Comparison of ENCODE assay signal across 8 cellular contexts in genomic region chr11:65961267-65962135, GRCh38.
A peak's percentile ranks its signal among the peaks of the same experiment; 100 is the strongest.
DNase-seq lines count a peak whose midpoint lies in the region; ATAC-seq and TF ChIP-seq lines count a peak whose summit lies in the region.

A gene with protein sequence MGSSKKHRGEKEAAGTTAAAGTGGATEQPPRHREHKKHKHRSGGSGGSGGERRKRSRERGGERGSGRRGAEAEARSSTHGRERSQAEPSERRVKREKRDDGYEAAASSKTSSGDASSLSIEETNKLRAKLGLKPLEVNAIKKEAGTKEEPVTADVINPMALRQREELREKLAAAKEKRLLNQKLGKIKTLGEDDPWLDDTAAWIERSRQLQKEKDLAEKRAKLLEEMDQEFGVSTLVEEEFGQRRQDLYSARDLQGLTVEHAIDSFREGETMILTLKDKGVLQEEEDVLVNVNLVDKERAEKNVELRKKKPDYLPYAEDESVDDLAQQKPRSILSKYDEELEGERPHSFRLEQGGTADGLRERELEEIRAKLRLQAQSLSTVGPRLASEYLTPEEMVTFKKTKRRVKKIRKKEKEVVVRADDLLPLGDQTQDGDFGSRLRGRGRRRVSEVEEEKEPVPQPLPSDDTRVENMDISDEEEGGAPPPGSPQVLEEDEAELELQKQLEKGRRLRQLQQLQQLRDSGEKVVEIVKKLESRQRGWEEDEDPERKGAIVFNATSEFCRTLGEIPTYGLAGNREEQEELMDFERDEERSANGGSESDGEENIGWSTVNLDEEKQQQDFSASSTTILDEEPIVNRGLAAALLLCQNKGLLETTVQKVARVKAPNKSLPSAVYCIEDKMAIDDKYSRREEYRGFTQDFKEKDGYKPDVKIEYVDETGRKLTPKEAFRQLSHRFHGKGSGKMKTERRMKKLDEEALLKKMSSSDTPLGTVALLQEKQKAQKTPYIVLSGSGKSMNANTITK (plus strand): TSS chr11:65961734. CDS start chr11:65961781, 47 bp downstream.

- DNase-seq in AG10803 (ENCODE audit: low read depth) (peak; percentile 96), NCI-H510A (lab: John Stamatoyannopoulos, UW) (peak; percentile 96), cerebellar cortex (ENCODE audit: low spot score) (peak; percentile 99), iris pigment epithelial cell (ENCODE audit: low read depth) (peak; percentile 97)
- DNase-seq in activated CD4-positive, CD25-positive, alpha-beta regulatory T cell treated with anti-CD3 and anti-CD28 coated beads, Interleukin-2, amount 50 U/mL, for 72 hours, result peak; percentile 90
- peak; percentile 93 for DNase-seq in stimulated activated CD4-positive, alpha-beta T cell treated with anti-CD3 and anti-CD28 coated beads, Interleukin-12 subunit alpha, Interleukin-12 subunit beta, amount 100 ng/mL, for 24 hours (ENCODE audit: low read depth in 2 of 2)

- H3K4me3 ChIP-seq in AG10803 (ENCODE audit: low read length), result peak within 1 kb of the TSS; percentile 92

- ATAC-seq in GM19043 (IDR thresholded peaks at IDR 0.05; ENCODE audit: low read depth, unreplicated experiment) (peak; percentile 85), HG03432 (IDR thresholded peaks at IDR 0.05; ENCODE audit: unreplicated experiment) (peak; percentile 81)

- no peak for TF ChIP-seq CTCF in AG10803 (conservative IDR thresholded peaks at IDR 0.05; ENCODE audit: low read length)

Comparison
In these comparisons a context has a peak if more than half of its experiments do, and no peak if none do; other contexts are left out.
1. Peak in every context shown above with its lines: DNase-seq, ATAC-seq and H3K4me3 ChIP-seq.